In genomic region chr18:78589916-78590437, GRCh38 we compare ENCODE assay signal across 29 cellular contexts.
"Had no signal": no experiment of that assay in that cellular context is flagged by ENCODE, and none has a peak within 500 bp of the region (broad histone marks: within the 10 kb centered on the region; RNA-seq: fewer than 3 reads in every experiment).

No MANE protein-coding gene starts in this region.

- H3K9ac ChIP-seq: parathyroid adenoma had no signal

- H3K4me1 ChIP-seq: parathyroid adenoma, psoas muscle, sigmoid colon, stomach, thyroid gland, tibial nerve, upper lobe of right lung, uterus had no signal

- H3K27ac Mint-ChIP-seq: naive thymus-derived CD4-positive, alpha-beta T cell; natural killer cell; nephron progenitor cell; progenitor cell of endocrine pancreas; stimulated activated effector memory CD8-positive, alpha-beta T cell treated with anti-CD3 and anti-CD28 coated beads, Interleukin-12 subunit alpha, Interleukin-12 subunit beta, amount 100 ng/mL, for 72 hours; stimulated activated naive B cell treated with anti-CD40 and anti-IgM and Interleukin-4, amounts not matched to agents 10 μg/mL and 1 μg/mL and 100 μg/mL, for 72 hours; stimulated activated naive CD8-positive, alpha-beta T cell treated with anti-CD3 and anti-CD28 coated beads, Interleukin-15, Interleukin-2, amounts not matched to agents 100 ng/mL and 50 ng/mL, for 24 hours; type B pancreatic cell had no signal

- H3K36me3 ChIP-seq: neutrophil, ovary, sigmoid colon, stomach, thoracic aorta, thyroid gland, tibial nerve, upper lobe of right lung, uterus had no signal

- H3K9me3 ChIP-seq: neutrophil, ovary, thoracic aorta, thyroid gland, upper lobe of right lung, uterus had no signal

- H3K4me1 Mint-ChIP-seq: naive thymus-derived CD4-positive, alpha-beta T cell; natural killer cell; stimulated activated effector memory CD8-positive, alpha-beta T cell treated with anti-CD3 and anti-CD28 coated beads, Interleukin-12 subunit alpha, Interleukin-12 subunit beta, amount 100 ng/mL, for 72 hours; stimulated activated naive B cell treated with anti-CD40 and anti-IgM and Interleukin-4, amounts not matched to agents 10 μg/mL and 1 μg/mL and 100 μg/mL, for 72 hours had no signal

- H3K36me3 Mint-ChIP-seq: natural killer cell; stimulated activated effector memory CD8-positive, alpha-beta T cell treated with anti-CD3 and anti-CD28 coated beads, Interleukin-12 subunit alpha, Interleukin-12 subunit beta, amount 100 ng/mL, for 72 hours; stimulated activated naive B cell treated with anti-CD40 and anti-IgM and Interleukin-4, amounts not matched to agents 10 μg/mL and 1 μg/mL and 100 μg/mL, for 72 hours; type B pancreatic cell had no signal

- FAIRE-seq: small intestine had no signal

- H3K4me3 Mint-ChIP-seq: naive thymus-derived CD4-positive, alpha-beta T cell; natural killer cell; nephron progenitor cell; neural crest cell; stimulated activated effector memory CD8-positive, alpha-beta T cell treated with anti-CD3 and anti-CD28 coated beads, Interleukin-12 subunit alpha, Interleukin-12 subunit beta, amount 100 ng/mL, for 72 hours; stimulated activated naive B cell treated with anti-CD40 and anti-IgM and Interleukin-4, amounts not matched to agents 10 μg/mL and 1 μg/mL and 100 μg/mL, for 72 hours; stimulated activated naive CD8-positive, alpha-beta T cell treated with anti-CD3 and anti-CD28 coated beads, Interleukin-15, Interleukin-2, amounts not matched to agents 100 ng/mL and 50 ng/mL, for 24 hours; type B pancreatic cell had no signal

- H2AFZ ChIP-seq: parathyroid adenoma had no signal

- H3K27me3 ChIP-seq: neutrophil, ovary, sigmoid colon, thyroid gland, tibial nerve, upper lobe of right lung, uterus had no signal

- H3K27ac ChIP-seq: neutrophil, ovary, parathyroid adenoma, psoas muscle, sigmoid colon, stomach, thoracic aorta, thyroid gland, tibial nerve, upper lobe of right lung, uterus had no signal

- H3K4me3 ChIP-seq: ovary, psoas muscle, sigmoid colon, stomach, thoracic aorta, thyroid gland, tibial nerve, upper lobe of right lung, uterus had no signal

- H3K79me2 ChIP-seq: parathyroid adenoma had no signal

- ATAC-seq: naive thymus-derived CD4-positive, alpha-beta T cell; natural killer cell; psoas muscle; right cardiac atrium; stimulated activated effector memory CD8-positive, alpha-beta T cell treated with anti-CD3 and anti-CD28 coated beads, Interleukin-12 subunit alpha, Interleukin-12 subunit beta, amount 100 ng/mL, for 72 hours; stimulated activated naive B cell treated with anti-CD40 and anti-IgM and Interleukin-4, amounts not matched to agents 10 μg/mL and 1 μg/mL and 100 μg/mL, for 72 hours; upper lobe of right lung had no signal

- DNase-seq: naive thymus-derived CD4-positive, alpha-beta T cell; natural killer cell; nephron progenitor cell; nucleus accumbens; ovary; posterior cingulate gyrus; psoas muscle; right cardiac atrium; sigmoid colon; small intestine; stimulated activated CD4-positive, alpha-beta T cell treated with anti-CD3 and anti-CD28 coated beads, Interleukin-15, amount 100 ng/mL, for 24 hours; stimulated activated CD4-positive, alpha-beta T cell treated with anti-CD3 and anti-CD28 coated beads, Interleukin-2, amount 100 ng/mL, for 24 hours; stimulated activated CD4-positive, alpha-beta T cell treated with anti-CD3 and anti-CD28 coated beads, Interleukin-2, amount 100 ng/mL, for 48 hours; stimulated activated CD4-positive, alpha-beta T cell treated with anti-CD3 and anti-CD28 coated beads, Interleukin-4, amount 100 ng/mL, for 24 hours; stimulated activated naive B cell treated with anti-CD40 and anti-IgM and Interleukin-4, amounts not matched to agents 10 μg/mL and 1 μg/mL and 100 μg/mL, for 72 hours; stimulated activated naive CD4-positive, alpha-beta T cell treated with Interleukin-2 at 50 U/mL for 16 hours; stomach; thyroid gland; upper lobe of right lung; uterus had no signal

- H3K27me3 Mint-ChIP-seq: stimulated activated naive CD8-positive, alpha-beta T cell treated with anti-CD3 and anti-CD28 coated beads, Interleukin-15, Interleukin-2, amounts not matched to agents 100 ng/mL and 50 ng/mL, for 24 hours; type B pancreatic cell had no signal
